Comparison of ENCODE assay signal across 1 cellular context in genomic region chr19:796692-797527, GRCh38.
TF ChIP-seq lines count a peak whose summit lies in the region.

Gene PTBP1 (plus strand): TSS chr19:797452. CDS start chr19:797498, 46 bp downstream.

TF ChIP-seq in HepG2, 621 proteins besides CTCF, POLR2A, EP300 and RAD21 (continued from another document and continues in another):
- peak; percentile 56; the same call in 1 of the 2 replicates for TF ChIP-seq MEIS1 (CRISPR knock-in tag; IDR thresholded peaks at IDR 0.05; ENCODE audit: borderline replicate concordance)
- TF ChIP-seq HCFC1 (IDR thresholded peaks at IDR 0.05; ENCODE audit: low read depth, low read length), result peak; percentile 91
- TF ChIP-seq TCF7L2 (IDR thresholded peaks at IDR 0.05; ENCODE audit: low read depth, low read length), result no peak
- peak; percentile 85; the same call in 1 of the 2 replicates for TF ChIP-seq MXD3 (CRISPR knock-in tag; IDR thresholded peaks at IDR 0.05)
- TF ChIP-seq ZNF569 (CRISPR knock-in tag; IDR thresholded peaks at IDR 0.05; ENCODE audit: borderline replicate concordance), result no peak
- TF ChIP-seq, protein P1, sequence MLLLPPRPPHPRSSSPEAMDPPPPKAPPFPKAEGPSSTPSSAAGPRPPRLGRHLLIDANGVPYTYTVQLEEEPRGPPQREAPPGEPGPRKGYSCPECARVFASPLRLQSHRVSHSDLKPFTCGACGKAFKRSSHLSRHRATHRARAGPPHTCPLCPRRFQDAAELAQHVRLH (CRISPR knock-in tag; IDR thresholded peaks at IDR 0.05; ENCODE audit: borderline replicate concordance, low read depth), result peak; percentile 92
- TF ChIP-seq ZNF556 (CRISPR knock-in tag; IDR thresholded peaks at IDR 0.05; ENCODE audit: borderline replicate concordance), result peak; percentile 53; the same call in 1 of the 2 replicates
- TF ChIP-seq ZNF446 (CRISPR knock-in tag; IDR thresholded peaks at IDR 0.05), result no peak
- 0 out of 2 replicates have a peak, but pooled peaks have one; percentile 34 for TF ChIP-seq ZNF552 (CRISPR knock-in tag; IDR thresholded peaks at IDR 0.05; ENCODE audit: borderline replicate concordance)
- TF ChIP-seq SNRNP70 (IDR thresholded peaks at IDR 0.05; ENCODE audit: low read depth, low read length), result no peak
- TF ChIP-seq GABPB1 (CRISPR knock-in tag; IDR thresholded peaks at IDR 0.05), result peak; percentile 96
- no peak for TF ChIP-seq PAF1 (CRISPR knock-in tag; IDR thresholded peaks at IDR 0.05)
- no peak; the same call in 1 of the 2 replicates for TF ChIP-seq ZNF138 (CRISPR knock-in tag; IDR thresholded peaks at IDR 0.05; ENCODE audit: low read depth)
- no peak for TF ChIP-seq TP53 (CRISPR knock-in tag; conservative IDR thresholded peaks at IDR 0.05)
- no peak for TF ChIP-seq ZNF12 (CRISPR knock-in tag; IDR thresholded peaks at IDR 0.05)
- peak; percentile 29; the same call in 1 of the 2 replicates for TF ChIP-seq ZNF510 (CRISPR knock-in tag; IDR thresholded peaks at IDR 0.05; ENCODE audit: low read depth)
- TF ChIP-seq TIGD3 (CRISPR knock-in tag; IDR thresholded peaks at IDR 0.05; ENCODE audit: borderline replicate concordance), result no peak
- TF ChIP-seq ZNF850 (CRISPR knock-in tag; conservative IDR thresholded peaks at IDR 0.05), result no peak
- no peak; the same call in 1 of the 2 replicates for TF ChIP-seq MIER2 (CRISPR knock-in tag; IDR thresholded peaks at IDR 0.05)
- no peak; the same call in 1 of the 2 replicates for TF ChIP-seq ZNF460 (CRISPR knock-in tag; IDR thresholded peaks at IDR 0.05; ENCODE audit: borderline replicate concordance)
- TF ChIP-seq ATF5 (CRISPR knock-in tag; IDR thresholded peaks at IDR 0.05; ENCODE audit: low read depth), result no peak
- TF ChIP-seq, protein P2, sequence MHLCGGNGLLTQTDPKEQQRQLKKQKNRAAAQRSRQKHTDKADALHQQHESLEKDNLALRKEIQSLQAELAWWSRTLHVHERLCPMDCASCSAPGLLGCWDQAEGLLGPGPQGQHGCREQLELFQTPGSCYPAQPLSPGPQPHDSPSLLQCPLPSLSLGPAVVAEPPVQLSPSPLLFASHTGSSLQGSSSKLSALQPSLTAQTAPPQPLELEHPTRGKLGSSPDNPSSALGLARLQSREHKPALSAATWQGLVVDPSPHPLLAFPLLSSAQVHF (CRISPR knock-in tag; IDR thresholded peaks at IDR 0.05), result peak; percentile 18; the same call in 1 of the 2 replicates
- TF ChIP-seq ATM (IDR thresholded peaks at IDR 0.05; ENCODE audit: borderline replicate concordance), result no peak
- no peak for TF ChIP-seq ZNF337 (CRISPR knock-in tag; IDR thresholded peaks at IDR 0.05; ENCODE audit: borderline replicate concordance, low read depth)
- no peak for TF ChIP-seq MBNL3 (CRISPR knock-in tag; conservative IDR thresholded peaks at IDR 0.05)
- TF ChIP-seq, protein P3, sequence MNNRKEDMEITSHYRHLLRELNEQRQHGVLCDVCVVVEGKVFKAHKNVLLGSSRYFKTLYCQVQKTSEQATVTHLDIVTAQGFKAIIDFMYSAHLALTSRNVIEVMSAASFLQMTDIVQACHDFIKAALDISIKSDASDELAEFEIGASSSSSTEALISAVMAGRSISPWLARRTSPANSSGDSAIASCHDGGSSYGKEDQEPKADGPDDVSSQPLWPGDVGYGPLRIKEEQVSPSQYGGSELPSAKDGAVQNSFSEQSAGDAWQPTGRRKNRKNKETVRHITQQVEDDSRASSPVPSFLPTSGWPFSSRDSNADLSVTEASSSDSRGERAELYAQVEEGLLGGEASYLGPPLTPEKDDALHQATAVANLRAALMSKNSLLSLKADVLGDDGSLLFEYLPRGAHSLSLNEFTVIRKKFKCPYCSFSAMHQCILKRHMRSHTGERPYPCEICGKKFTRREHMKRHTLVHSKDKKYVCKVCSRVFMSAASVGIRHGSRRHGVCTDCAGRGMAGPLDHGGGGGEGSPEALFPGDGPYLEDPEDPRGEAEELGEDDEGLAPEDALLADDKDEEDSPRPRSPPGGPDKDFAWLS (CRISPR knock-in tag; IDR thresholded peaks at IDR 0.05; ENCODE audit: borderline replicate concordance), result no peak
- peak; percentile 82; the same call in 1 of the 2 replicates for TF ChIP-seq ZNF331 (CRISPR knock-in tag; IDR thresholded peaks at IDR 0.05)
- TF ChIP-seq ZNF607 (CRISPR knock-in tag; IDR thresholded peaks at IDR 0.05; ENCODE audit: borderline replicate concordance), result no peak; the same call in 1 of the 2 replicates
- TF ChIP-seq MXD4 (CRISPR knock-in tag; IDR thresholded peaks at IDR 0.05), result no peak; the same call in none of the 2 replicates
- no peak for TF ChIP-seq ZNF572 (CRISPR knock-in tag; IDR thresholded peaks at IDR 0.05)
- TF ChIP-seq ZNF512 (CRISPR knock-in tag; IDR thresholded peaks at IDR 0.05), result no peak
- TF ChIP-seq ZC3H4 (CRISPR knock-in tag; IDR thresholded peaks at IDR 0.05; ENCODE audit: borderline replicate concordance), result no peak
- TF ChIP-seq SAFB2 (CRISPR knock-in tag; IDR thresholded peaks at IDR 0.05; ENCODE audit: borderline replicate concordance, low read depth), result 0 out of 2 replicates have a peak, but pooled peaks have one; percentile 55
- TF ChIP-seq GTF3A (CRISPR knock-in tag; conservative IDR thresholded peaks at IDR 0.05), result no peak
- peak; percentile 44; the same call in 1 of the 2 replicates for TF ChIP-seq PBX2 (CRISPR knock-in tag; IDR thresholded peaks at IDR 0.05)
- TF ChIP-seq ESRRA (CRISPR knock-in tag; IDR thresholded peaks at IDR 0.05; ENCODE audit: low read depth), result peak; percentile 68; the same call in 1 of the 2 replicates
- peak; percentile 85; the same call in 1 of the 2 replicates for TF ChIP-seq TAF1 (CRISPR knock-in tag; IDR thresholded peaks at IDR 0.05)
- TF ChIP-seq ARNTL (CRISPR knock-in tag; IDR thresholded peaks at IDR 0.05), result peak; percentile 98
- TF ChIP-seq GLI4 (CRISPR knock-in tag; IDR thresholded peaks at IDR 0.05; ENCODE audit: borderline replicate concordance), result no peak
- TF ChIP-seq RCOR2 (CRISPR knock-in tag; IDR thresholded peaks at IDR 0.05), result no peak
- peak; percentile 86 for TF ChIP-seq ZFX (CRISPR knock-in tag; IDR thresholded peaks at IDR 0.05; ENCODE audit: low read depth)
- peak; percentile 82 for TF ChIP-seq PHF5A (CRISPR knock-in tag; IDR thresholded peaks at IDR 0.05; ENCODE audit: low read depth, unreplicated experiment)
- no peak for TF ChIP-seq THYN1 (CRISPR knock-in tag; IDR thresholded peaks at IDR 0.05; ENCODE audit: borderline replicate concordance, low read depth)
- peak; percentile 84 for TF ChIP-seq MED8 (CRISPR knock-in tag; IDR thresholded peaks at IDR 0.05; ENCODE audit: insufficient replicate concordance)
- TF ChIP-seq SRSF9 (IDR thresholded peaks at IDR 0.05; ENCODE audit: borderline replicate concordance, insufficient read depth, low read depth, low read length, poor library complexity, severe bottlenecking), result no peak
- peak; percentile 52; the same call in 1 of the 2 replicates for TF ChIP-seq ZNF773 (CRISPR knock-in tag; IDR thresholded peaks at IDR 0.05; ENCODE audit: borderline replicate concordance)
- TF ChIP-seq NFKBIZ (CRISPR knock-in tag; IDR thresholded peaks at IDR 0.05), result no peak
- TF ChIP-seq, protein P4, sequence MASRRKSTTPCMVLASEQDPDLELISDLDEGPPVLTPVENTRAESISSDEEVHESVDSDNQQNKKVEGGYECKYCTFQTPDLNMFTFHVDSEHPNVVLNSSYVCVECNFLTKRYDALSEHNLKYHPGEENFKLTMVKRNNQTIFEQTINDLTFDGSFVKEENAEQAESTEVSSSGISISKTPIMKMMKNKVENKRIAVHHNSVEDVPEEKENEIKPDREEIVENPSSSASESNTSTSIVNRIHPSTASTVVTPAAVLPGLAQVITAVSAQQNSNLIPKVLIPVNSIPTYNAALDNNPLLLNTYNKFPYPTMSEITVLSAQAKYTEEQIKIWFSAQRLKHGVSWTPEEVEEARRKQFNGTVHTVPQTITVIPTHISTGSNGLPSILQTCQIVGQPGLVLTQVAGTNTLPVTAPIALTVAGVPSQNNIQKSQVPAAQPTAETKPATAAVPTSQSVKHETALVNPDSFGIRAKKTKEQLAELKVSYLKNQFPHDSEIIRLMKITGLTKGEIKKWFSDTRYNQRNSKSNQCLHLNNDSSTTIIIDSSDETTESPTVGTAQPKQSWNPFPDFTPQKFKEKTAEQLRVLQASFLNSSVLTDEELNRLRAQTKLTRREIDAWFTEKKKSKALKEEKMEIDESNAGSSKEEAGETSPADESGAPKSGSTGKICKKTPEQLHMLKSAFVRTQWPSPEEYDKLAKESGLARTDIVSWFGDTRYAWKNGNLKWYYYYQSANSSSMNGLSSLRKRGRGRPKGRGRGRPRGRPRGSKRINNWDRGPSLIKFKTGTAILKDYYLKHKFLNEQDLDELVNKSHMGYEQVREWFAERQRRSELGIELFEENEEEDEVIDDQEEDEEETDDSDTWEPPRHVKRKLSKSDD (CRISPR knock-in tag; IDR thresholded peaks at IDR 0.05; ENCODE audit: low read depth), result peak; percentile 100
- no peak; the same call in 1 of the 2 replicates for TF ChIP-seq ZBTB26 (CRISPR knock-in tag; IDR thresholded peaks at IDR 0.05; ENCODE audit: borderline replicate concordance)
